In genomic region chr2:99653433-99653832, GRCh38 we compare ENCODE assay signal across 20 cellular contexts.
"Had no signal": no experiment of that assay in that cellular context is flagged by ENCODE, and none has a peak within 500 bp of the region (broad histone marks: within the 10 kb centered on the region; RNA-seq: fewer than 3 reads in every experiment).

No MANE protein-coding gene starts in this region.

- DNase-seq: activated CD4-positive, alpha-beta T cell treated with anti-CD3 and anti-CD28 coated beads for 4 hours; activated CD4-positive, alpha-beta T cell treated with anti-CD3 and anti-CD28 coated beads, Interleukin-2, amount 50 U/mL, for 48 hours; activated CD4-positive, CD25-positive, alpha-beta regulatory T cell; activated CD8-positive, alpha-beta memory T cell treated with anti-CD3 and anti-CD28 coated beads, Interleukin-2, amount 50 U/mL, for 48 hours; activated naive CD4-positive, alpha-beta T cell treated with anti-CD3 and anti-CD28 coated beads for 36 hours; activated T-cell treated with anti-CD3 and anti-CD28 coated beads, Interleukin-2, amount 50 U/mL, for 48 hours; amygdala; heart right ventricle; left colon; right cardiac atrium; stimulated activated CD4-positive, alpha-beta T cell treated with anti-CD3 and anti-CD28 coated beads, Interleukin-1b, Interleukin-23, amount 100 ng/mL, for 48 hours; substantia nigra; tibial artery had no signal

- H3K9me3 Mint-ChIP-seq: activated naive CD4-positive, alpha-beta T cell treated with anti-CD3 and anti-CD28 coated beads for 36 hours; nephron; stimulated activated naive CD8-positive, alpha-beta T cell treated with anti-CD3 and anti-CD28 coated beads, Interleukin-15, Interleukin-2, amounts not matched to agents 100 ng/mL and 50 ng/mL, for 24 hours had no signal

- H3K27ac ChIP-seq: coronary artery, epithelial cell of prostate, parathyroid adenoma, skin epidermis, tibial artery had no signal

- H3K4me3 Mint-ChIP-seq: activated naive CD4-positive, alpha-beta T cell treated with anti-CD3 and anti-CD28 coated beads for 36 hours; memory B cell; nephron; stimulated activated naive CD8-positive, alpha-beta T cell treated with anti-CD3 and anti-CD28 coated beads, Interleukin-15, Interleukin-2, amounts not matched to agents 100 ng/mL and 50 ng/mL, for 24 hours had no signal

- H3K9me3 ChIP-seq: heart right ventricle, tibial artery had no signal

- H3K27ac Mint-ChIP-seq: activated naive CD4-positive, alpha-beta T cell treated with anti-CD3 and anti-CD28 coated beads for 36 hours; stimulated activated naive CD8-positive, alpha-beta T cell treated with anti-CD3 and anti-CD28 coated beads, Interleukin-15, Interleukin-2, amounts not matched to agents 100 ng/mL and 50 ng/mL, for 24 hours had no signal

- H2AFZ ChIP-seq: parathyroid adenoma had no signal

- H3K36me3 ChIP-seq: heart right ventricle, tibial artery had no signal

- H3K4me3 ChIP-seq: coronary artery, heart right ventricle, skin epidermis, tibial artery had no signal

- H3K9ac ChIP-seq: parathyroid adenoma had no signal

- ATAC-seq: heart right ventricle, left colon, right cardiac atrium had no signal

- H3K27me3 Mint-ChIP-seq: memory B cell; stimulated activated naive CD8-positive, alpha-beta T cell treated with anti-CD3 and anti-CD28 coated beads, Interleukin-15, Interleukin-2, amounts not matched to agents 100 ng/mL and 50 ng/mL, for 24 hours had no signal

- H3K79me2 ChIP-seq: parathyroid adenoma had no signal

- H3K27me3 ChIP-seq: heart right ventricle, tibial artery had no signal
